ENCODE assay signal across 8 cellular contexts in genomic region chr19:28618504-28618903, GRCh38.
"Had no signal": no experiment of that assay in that cellular context is flagged by ENCODE, and none has a peak within 500 bp of the region (broad histone marks: within the 10 kb centered on the region; RNA-seq: fewer than 3 reads in every experiment).

No MANE protein-coding gene starts in this region.

- H2AFZ ChIP-seq: GM23248 had no signal

- ATAC-seq: HCT116 had no signal

- H3K36me3 ChIP-seq: HAP-1 had no signal

- H3K4me1 ChIP-seq: HAP-1 had no signal

- H3K4me3 ChIP-seq: GM23248, HAP-1 had no signal

- H3K27ac ChIP-seq: GM23248 had no signal

- H3K9ac ChIP-seq: GM23248 had no signal

- DNase-seq: GM23248, GOT3, H7, HFFc6, IMR-90, KBM-7 had no signal

- H3K9me3 ChIP-seq: HAP-1 had no signal
